ENCODE assay signal across 18 cellular contexts in genomic region chr2:70467831-70468810, GRCh38.
"Had no signal": no experiment of that assay in that cellular context is flagged by ENCODE, and none has a peak within 500 bp of the region (broad histone marks: within the 10 kb centered on the region; RNA-seq: fewer than 3 reads in every experiment).

No MANE protein-coding gene starts in this region.

- H3K4me1 ChIP-seq: psoas muscle, right lobe of liver had no signal

- H3K27me3 ChIP-seq: body of pancreas, right lobe of liver, upper lobe of right lung had no signal

- H3K36me3 Mint-ChIP-seq: activated naive CD8-positive, alpha-beta T cell treated with anti-CD3 and anti-CD28 coated beads for 36 hours had no signal

- H3K27me3 Mint-ChIP-seq: activated CD4-positive, alpha-beta T cell treated with anti-CD3 and anti-CD28 coated beads, Interleukin-2, amount 10 ng/mL, durations not matched to agents 24 days and 14 days; activated naive CD8-positive, alpha-beta T cell treated with anti-CD3 and anti-CD28 coated beads for 36 hours; central memory CD8-positive, alpha-beta T cell; stimulated activated naive CD8-positive, alpha-beta T cell treated with anti-CD3 and anti-CD28 coated beads, Interleukin-15, amount 100 ng/mL, for 72 hours; T-helper 17 cell had no signal

- H3K36me3 ChIP-seq: right lobe of liver, upper lobe of right lung had no signal

- DNase-seq: activated CD4-positive, alpha-beta T cell treated with anti-CD3 and anti-CD28 coated beads, Interleukin-2, amount 10 ng/mL, durations not matched to agents 24 days and 14 days; activated CD4-positive, CD25-positive, alpha-beta regulatory T cell; activated CD8-positive, alpha-beta T cell treated with anti-CD3 and anti-CD28 coated beads, Interleukin-2, amount 10 ng/mL, durations not matched to agents 7 days and 5 days; activated naive CD8-positive, alpha-beta T cell treated with anti-CD3 and anti-CD28 coated beads for 36 hours; amygdala; body of pancreas; foreskin fibroblast; hippocampal formation; mesenchymal stem cell; psoas muscle; right lobe of liver; stimulated activated naive CD8-positive, alpha-beta T cell treated with anti-CD3 and anti-CD28 coated beads, Interleukin-15, amount 100 ng/mL, for 72 hours; T-helper 17 cell; upper lobe of right lung had no signal

- ATAC-seq: activated CD8-positive, alpha-beta T cell treated with anti-CD3 and anti-CD28 coated beads, Interleukin-2, amount 10 ng/mL, durations not matched to agents 7 days and 5 days; body of pancreas; psoas muscle; right lobe of liver; stimulated activated naive CD8-positive, alpha-beta T cell treated with anti-CD3 and anti-CD28 coated beads, Interleukin-15, amount 100 ng/mL, for 72 hours; T-helper 17 cell; upper lobe of right lung had no signal

- H3K9me3 ChIP-seq: body of pancreas, psoas muscle, right lobe of liver, upper lobe of right lung had no signal

- H3K4me3 Mint-ChIP-seq: activated CD4-positive, alpha-beta T cell treated with anti-CD3 and anti-CD28 coated beads, Interleukin-2, amount 10 ng/mL, durations not matched to agents 24 days and 14 days; activated CD8-positive, alpha-beta T cell treated with anti-CD3 and anti-CD28 coated beads, Interleukin-2, amount 10 ng/mL, durations not matched to agents 7 days and 5 days; activated naive CD8-positive, alpha-beta T cell treated with anti-CD3 and anti-CD28 coated beads for 36 hours; central memory CD8-positive, alpha-beta T cell; stimulated activated naive CD8-positive, alpha-beta T cell treated with anti-CD3 and anti-CD28 coated beads, Interleukin-15, amount 100 ng/mL, for 72 hours; T-helper 17 cell had no signal

- H3K4me3 ChIP-seq: body of pancreas, coronary artery, psoas muscle, right lobe of liver, upper lobe of right lung had no signal

- H3K27ac Mint-ChIP-seq: activated CD4-positive, alpha-beta T cell treated with anti-CD3 and anti-CD28 coated beads, Interleukin-2, amount 10 ng/mL, durations not matched to agents 24 days and 14 days; activated CD8-positive, alpha-beta T cell treated with anti-CD3 and anti-CD28 coated beads, Interleukin-2, amount 10 ng/mL, durations not matched to agents 7 days and 5 days; activated naive CD8-positive, alpha-beta T cell treated with anti-CD3 and anti-CD28 coated beads for 36 hours; T-helper 17 cell had no signal

- H3K27ac ChIP-seq: body of pancreas, psoas muscle, right lobe of liver, upper lobe of right lung had no signal

- H3K9me3 Mint-ChIP-seq: activated CD4-positive, alpha-beta T cell treated with anti-CD3 and anti-CD28 coated beads, Interleukin-2, amount 10 ng/mL, durations not matched to agents 24 days and 14 days; activated naive CD8-positive, alpha-beta T cell treated with anti-CD3 and anti-CD28 coated beads for 36 hours; central memory CD8-positive, alpha-beta T cell; stimulated activated naive CD8-positive, alpha-beta T cell treated with anti-CD3 and anti-CD28 coated beads, Interleukin-15, amount 100 ng/mL, for 72 hours had no signal

- FAIRE-seq: keratinocyte, TTC549 had no signal
